In genomic region chr5:151686673-151687378, GRCh38 we compare ENCODE assay signal across 9 cellular contexts. TPM values are rescaled to one million over a fixed set of nuclear protein-coding genes. Genes with fewer than 3 reads are reported as not detected.
A peak's percentile ranks its signal among the peaks of the same experiment; 100 is the strongest.
DNase-seq lines count a peak whose midpoint lies in the region; ATAC-seq, FAIRE-seq and TF ChIP-seq lines count a peak whose summit lies in the region.
"Had no signal": no experiment of that assay in that cellular context is flagged by ENCODE, and none has a peak within 500 bp of the region (broad histone marks: within the 10 kb centered on the region; RNA-seq: fewer than 3 reads in every experiment).

TSS of gene SPARC (minus strand) at chr5:151686915. CDS start at chr5:151676188, 10,727 bp downstream.

- H3K4me1 ChIP-seq in A549 (peaks cover 39% of the 10 kb centered on the region), SJCRH30 (peaks cover 29% of the 10 kb centered on the region), endodermal cell (ENCODE audit: control insufficient read depth, insufficient read depth, low read length) (peaks cover 15% of the 10 kb centered on the region), lung (ENCODE audit: control insufficient read depth in 2 of 2, insufficient read depth in 2 of 2, low read length in 2 of 2) (peaks cover 0 to 9% of the 10 kb centered on the region in 2 donors)

- in situ Hi-C loops in GM13976 (cut with MboI; ENCODE audit: low sequenced_read_pairs, unreplicated experiment) = no loop called here

- peak within 1 kb of the TSS; percentile 81 for H3K4me3 Mint-ChIP-seq in endodermal cell

- H3K4me2 ChIP-seq in A549 = peak within 1 kb of the TSS; percentile 79; the same call in 1 of the 3 replicates

- TF ChIP-seq CTCF in A549 (IDR thresholded peaks at IDR 0.05) (no peak), endodermal cell (conservative IDR thresholded peaks at IDR 0.05) (no peak), lung (IDR thresholded peaks at IDR 0.05; ENCODE audit: control extremely low read depth, extremely low read depth) (no peak), subcutaneous adipose tissue (IDR thresholded peaks at IDR 0.05; ENCODE audit: low read depth) (no peak), GM13976 (IDR thresholded peaks at IDR 0.05; ENCODE audit: borderline replicate concordance, control extremely low read depth, extremely low read depth, insufficient read depth, missing control alignments) (no peak)

- no peaks in the 10 kb centered on the region for H3K27me3 ChIP-seq in SJCRH30
- no peaks in the 10 kb centered on the region for H3K27me3 ChIP-seq in endodermal cell (ENCODE audit: control insufficient read depth, insufficient read depth, low read length, poor library complexity, severe bottlenecking)
- H3K27me3 ChIP-seq in lung (ENCODE audit: control insufficient read depth, insufficient read depth) = no peaks in the 10 kb centered on the region

- H3K9me3 Mint-ChIP-seq in endodermal cell = no peaks in the 10 kb centered on the region

- H3K27ac ChIP-seq in A549 (peak within 1 kb of the TSS; percentile 70 to 86; a peak in 5 of 6 replicates), SJCRH30 (peak within 1 kb of the TSS; percentile 75), endodermal cell (ENCODE audit: low read depth, low read length) (peak within 1 kb of the TSS; percentile 82), lung (ENCODE audit: low read depth in 1 of 2, low read length in 1 of 2) (peak within 1 kb of the TSS; percentile 78 to 92)
- H3K27ac ChIP-seq: HL-60 had no signal

- H3K4me1 Mint-ChIP-seq in endodermal cell = peaks cover 33% of the 10 kb centered on the region

- H3K27me3 Mint-ChIP-seq in endodermal cell (ENCODE audit: insufficient read depth) = no peaks in the 10 kb centered on the region

- DNase-seq in A549 (ENCODE audit: low read depth in 1 of 2, low spot score in 1 of 2) = no peak
- peak; percentile 96 to 97 for DNase-seq in SJCRH30
- DNase-seq in endodermal cell = peak; percentile 94
- peak; percentile 60 for DNase-seq in lung (ENCODE audit: low spot score)
- DNase-seq in GM13976 (ENCODE audit: low spot score) = no peak

- no peak within 1 kb of the TSS for H3K4me3 ChIP-seq in A549
- H3K4me3 ChIP-seq in SJCRH30 = peak within 1 kb of the TSS; percentile 77
- peak within 1 kb of the TSS; percentile 87 for H3K4me3 ChIP-seq in endodermal cell (ENCODE audit: low read length)
- H3K4me3 ChIP-seq in lung = peak within 1 kb of the TSS; percentile 81

- WGBS in A549 (ENCODE audit: missing lambda C conversion rate) = 79% methylated on average over 22 of the region's 22 CpGs
- 0 to 1% methylated on average over 3 to 22 of the region's 22 CpGs for WGBS in endodermal cell (ENCODE audit: insufficient coverage in 1 of 2, insufficient read length in 1 of 2), 2 experiments
- WGBS in lung, 2 donors = 3 to 4% methylated on average over 22 of the region's 22 CpGs

- peak within 1 kb of the TSS; percentile 94 for H3K27ac Mint-ChIP-seq in endodermal cell

- POLR2A ChIA-PET in A549 (lab: Yijun Ruan, JAX) = no interaction called here

- no peak for TF ChIP-seq RAD21 in A549 (conservative IDR thresholded peaks at IDR 0.05 in 1 of 2, IDR thresholded peaks at IDR 0.05 in 1 of 2)

- no peaks in the 10 kb centered on the region for H3K9me3 ChIP-seq in A549
- no peaks in the 10 kb centered on the region for H3K9me3 ChIP-seq in SJCRH30 (replicated peaks)
- no peaks in the 10 kb centered on the region for H3K9me3 ChIP-seq in endodermal cell (ENCODE audit: control insufficient read depth, low read length)
- H3K9me3 ChIP-seq in lung (ENCODE audit: control insufficient read depth in 2 of 2, insufficient read depth in 1 of 2, low read length in 1 of 2) = no peaks in the 10 kb centered on the region

- H3K36me3 ChIP-seq in SJCRH30 (peaks cover 8% of the 10 kb centered on the region), endodermal cell (ENCODE audit: control insufficient read depth, insufficient read depth, low read length) (peaks cover 22% of the 10 kb centered on the region), lung (ENCODE audit: control insufficient read depth in 2 of 2, insufficient read depth in 2 of 2, low read length in 2 of 2) (no peaks in the 10 kb centered on the region)

- CTCF ChIA-PET in A549 (lab: Yijun Ruan, JAX) = interaction anchor here (0.6 to 1.7 kb wide), 6 partner anchors 28 to 781 kb away, joined by 3 to 7 read pairs (median 5); partner anchors contain the start of gene G3BP1

- H3K36me3 Mint-ChIP-seq in endodermal cell (ENCODE audit: low read depth) = peaks cover 15% of the 10 kb centered on the region

- no peak for FAIRE-seq in A549 (lab: Jason Lieb, UNC)

- peak within 1 kb of the TSS; percentile 81 for H3K9ac ChIP-seq in endodermal cell (ENCODE audit: extremely low read depth, low read length, poor library complexity, severe bottlenecking)

- ATAC-seq in A549 (peak in 1 of 2 experiments; percentile 40; a peak in 3 of 6 replicates), GM18519 (IDR thresholded peaks at IDR 0.05; ENCODE audit: low FRiP score, unreplicated experiment) (peak; percentile 61), HG03066 (IDR thresholded peaks at IDR 0.05; ENCODE audit: low read depth, unreplicated experiment) (peak; percentile 85), lung (ENCODE audit: insufficient read depth, low FRiP score) (peak; percentile 76)

- TF ChIP-seq POLR2A in A549 (IDR thresholded peaks at IDR 0.05; ENCODE audit: low read length) = no peak

- no peak for TF ChIP-seq EP300 in A549 (IDR thresholded peaks at IDR 0.05)

TF ChIP-seq in A549, 52 proteins besides CTCF, POLR2A, EP300 and RAD21 (continues in another document):
- no peak for TF ChIP-seq CHD2 (IDR thresholded peaks at IDR 0.05; ENCODE audit: low read length, partially characterized antibody)
- no peak for TF ChIP-seq PBX3 (IDR thresholded peaks at IDR 0.05)
- no peak for TF ChIP-seq SREBF2 (IDR thresholded peaks at IDR 0.05)
- no peak for TF ChIP-seq HOXB5 (CRISPR knock-in tag; IDR thresholded peaks at IDR 0.05)
- TF ChIP-seq HOXA7 (CRISPR knock-in tag; IDR thresholded peaks at IDR 0.05) = no peak
- no peak for TF ChIP-seq MAX (IDR thresholded peaks at IDR 0.05)
- no peak for TF ChIP-seq REST (IDR thresholded peaks at IDR 0.05)
- TF ChIP-seq ZNF302 (CRISPR knock-in tag; IDR thresholded peaks at IDR 0.05) = no peak
- TF ChIP-seq RNF2 (IDR thresholded peaks at IDR 0.05; ENCODE audit: borderline replicate concordance, low read depth) = no peak
- TF ChIP-seq E2F6 (IDR thresholded peaks at IDR 0.05; ENCODE audit: borderline replicate concordance, low read depth) = no peak

RNA-seq across cellular contexts. Expression of gene SPARC, which starts in this region (rescaled TPM):
- polyA plus RNA-seq in A549 (2011; rRNA removed) = 23.1 and 33.8 TPM in 2 replicates
- polyA plus RNA-seq in A549 (2012; cell fraction: cytosol; rRNA removed) = 27.1 and 30.5 TPM in 2 replicates
- 27.8 and 33.0 TPM in 2 replicates for polyA plus RNA-seq in A549 (2012; cell fraction: nucleus; rRNA removed)
- polyA plus RNA-seq in A549 (2017; fragmentation: RNase III; extraction: RNeasy Plus Mini Kit Qiagen cat#74134 plus additional on column Dnase treatment) = 29.1 to 53.4 TPM (median 45.7 TPM) in 3 replicates
- 30.9 and 41.1 TPM in 2 replicates for polyA minus RNA-seq in A549 (2011; rRNA and poly(A)+ RNA removed)
- total RNA-seq in SJCRH30 (2014; rRNA removed; shearing (Covaris generic)) = 1,211 and 1,265 TPM in 2 replicates
- total RNA-seq in endodermal cell = 100 to 1,000 TPM; 523 to 643 TPM
- 610 TPM for polyA plus RNA-seq in endodermal cell (2013, experiment 1 of 2)
- 610 TPM for polyA plus RNA-seq in endodermal cell (2013, experiment 2 of 2)
- total RNA-seq in lung = 1,000 to 10,000 TPM in 1 of 2 donors, 100 to 1,000 TPM in 1; 985 to 1,186 TPM
- 100 to 1,000 TPM; 145 to 850 TPM for polyA plus RNA-seq in lung
- 1,000 to 10,000 TPM in 2 of 4 donors, 100 to 1,000 TPM in 2; 792 to 1,545 (median 1,187) TPM for total RNA-seq in subcutaneous adipose tissue

Comparison
In these comparisons a context has a peak if more than half of its experiments do, and no peak if none do; other contexts are left out.
1. DNase-seq: peak in SJCRH30 (2 of 2), endodermal cell (single experiment) and lung (single experiment); none in A549 (0 of 2) and GM13976 (single experiment).
2. Peak in every context shown above with its lines, with median percentiles within 50 percentile points of each other: H3K27ac ChIP-seq.